ENCODE assay signal across 1 cellular context in the genomic region with DNA sequence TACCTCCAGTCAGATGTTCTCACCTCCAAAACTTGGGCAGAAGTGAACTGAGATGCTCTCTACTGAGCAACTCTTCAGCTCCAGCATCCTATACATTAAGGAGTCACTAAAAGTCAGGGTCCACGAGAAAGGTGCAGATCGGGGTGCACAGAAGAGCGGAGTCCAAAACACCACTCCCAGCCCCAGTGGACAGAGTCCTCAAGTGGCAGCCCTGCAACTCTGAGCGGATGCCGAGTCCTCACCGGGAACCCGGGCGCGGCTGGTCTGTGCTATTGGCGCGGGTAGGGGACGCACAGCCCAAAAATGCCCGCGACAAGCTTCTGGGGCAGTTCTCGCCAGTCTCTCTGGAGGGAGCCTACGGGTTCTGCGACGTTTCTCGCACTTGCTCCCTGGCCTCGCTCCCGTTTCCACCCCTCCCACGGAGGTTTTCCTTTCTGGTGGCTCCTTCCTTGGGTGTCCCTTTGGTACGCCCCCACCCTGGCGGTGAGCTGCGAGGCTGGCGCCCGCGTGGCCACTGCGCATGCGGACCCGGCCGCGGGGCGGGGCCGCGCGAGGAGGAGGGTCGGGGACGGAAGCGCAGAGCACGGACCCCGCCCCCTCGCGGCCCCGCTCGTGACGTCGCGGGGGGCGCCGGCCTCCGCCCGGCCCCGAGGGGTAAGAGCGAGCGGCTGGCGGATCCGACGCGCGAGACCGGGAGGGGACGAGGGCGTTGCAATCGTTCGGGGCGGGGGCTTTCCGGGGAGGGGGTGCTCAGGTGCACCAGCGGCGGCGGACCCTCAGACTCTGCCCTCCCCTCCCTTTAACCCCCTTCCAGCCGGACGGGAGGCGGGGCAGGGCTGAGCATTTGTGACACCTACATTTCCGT.
TF ChIP-seq lines count a peak whose summit lies in the region.

A gene with protein sequence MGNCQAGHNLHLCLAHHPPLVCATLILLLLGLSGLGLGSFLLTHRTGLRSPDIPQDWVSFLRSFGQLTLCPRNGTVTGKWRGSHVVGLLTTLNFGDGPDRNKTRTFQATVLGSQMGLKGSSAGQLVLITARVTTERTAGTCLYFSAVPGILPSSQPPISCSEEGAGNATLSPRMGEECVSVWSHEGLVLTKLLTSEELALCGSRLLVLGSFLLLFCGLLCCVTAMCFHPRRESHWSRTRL (plus strand): TSS at position 601 of the 865 bp plus-strand sequence. CDS start 1,065 bp downstream, outside the sequence.

TF ChIP-seq in HEK293, 187 proteins besides CTCF, POLR2A, EP300 and RAD21 (continued from another document and continues in another):
- TF ChIP-seq, protein P1, sequence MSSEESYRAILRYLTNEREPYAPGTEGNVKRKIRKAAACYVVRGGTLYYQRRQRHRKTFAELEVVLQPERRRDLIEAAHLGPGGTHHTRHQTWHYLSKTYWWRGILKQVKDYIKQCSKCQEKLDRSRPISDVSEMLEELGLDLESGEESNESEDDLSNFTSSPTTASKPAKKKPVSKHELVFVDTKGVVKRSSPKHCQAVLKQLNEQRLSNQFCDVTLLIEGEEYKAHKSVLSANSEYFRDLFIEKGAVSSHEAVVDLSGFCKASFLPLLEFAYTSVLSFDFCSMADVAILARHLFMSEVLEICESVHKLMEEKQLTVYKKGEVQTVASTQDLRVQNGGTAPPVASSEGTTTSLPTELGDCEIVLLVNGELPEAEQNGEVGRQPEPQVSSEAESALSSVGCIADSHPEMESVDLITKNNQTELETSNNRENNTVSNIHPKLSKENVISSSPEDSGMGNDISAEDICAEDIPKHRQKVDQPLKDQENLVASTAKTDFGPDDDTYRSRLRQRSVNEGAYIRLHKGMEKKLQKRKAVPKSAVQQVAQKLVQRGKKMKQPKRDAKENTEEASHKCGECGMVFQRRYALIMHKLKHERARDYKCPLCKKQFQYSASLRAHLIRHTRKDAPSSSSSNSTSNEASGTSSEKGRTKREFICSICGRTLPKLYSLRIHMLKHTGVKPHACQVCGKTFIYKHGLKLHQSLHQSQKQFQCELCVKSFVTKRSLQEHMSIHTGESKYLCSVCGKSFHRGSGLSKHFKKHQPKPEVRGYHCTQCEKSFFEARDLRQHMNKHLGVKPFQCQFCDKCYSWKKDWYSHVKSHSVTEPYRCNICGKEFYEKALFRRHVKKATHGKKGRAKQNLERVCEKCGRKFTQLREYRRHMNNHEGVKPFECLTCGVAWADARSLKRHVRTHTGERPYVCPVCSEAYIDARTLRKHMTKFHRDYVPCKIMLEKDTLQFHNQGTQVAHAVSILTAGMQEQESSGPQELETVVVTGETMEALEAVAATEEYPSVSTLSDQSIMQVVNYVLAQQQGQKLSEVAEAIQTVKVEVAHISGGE (tag by site-specific recombination; conservative IDR thresholded peaks at IDR 0.05; ENCODE audit: low read depth): peak; percentile 59
- TF ChIP-seq, protein P2, sequence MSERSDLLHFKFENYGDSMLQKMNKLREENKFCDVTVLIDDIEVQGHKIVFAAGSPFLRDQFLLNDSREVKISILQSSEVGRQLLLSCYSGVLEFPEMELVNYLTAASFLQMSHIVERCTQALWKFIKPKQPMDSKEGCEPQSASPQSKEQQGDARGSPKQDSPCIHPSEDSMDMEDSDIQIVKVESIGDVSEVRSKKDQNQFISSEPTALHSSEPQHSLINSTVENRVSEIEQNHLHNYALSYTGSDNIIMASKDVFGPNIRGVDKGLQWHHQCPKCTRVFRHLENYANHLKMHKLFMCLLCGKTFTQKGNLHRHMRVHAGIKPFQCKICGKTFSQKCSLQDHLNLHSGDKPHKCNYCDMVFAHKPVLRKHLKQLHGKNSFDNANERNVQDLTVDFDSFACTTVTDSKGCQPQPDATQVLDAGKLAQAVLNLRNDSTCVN (tag by site-specific recombination; optimal IDR thresholded peaks at IDR 0.05): peak; percentile 91
- no peak for TF ChIP-seq ZNF404 (tag by site-specific recombination; IDR thresholded peaks at IDR 0.05)
- TF ChIP-seq, protein P3, sequence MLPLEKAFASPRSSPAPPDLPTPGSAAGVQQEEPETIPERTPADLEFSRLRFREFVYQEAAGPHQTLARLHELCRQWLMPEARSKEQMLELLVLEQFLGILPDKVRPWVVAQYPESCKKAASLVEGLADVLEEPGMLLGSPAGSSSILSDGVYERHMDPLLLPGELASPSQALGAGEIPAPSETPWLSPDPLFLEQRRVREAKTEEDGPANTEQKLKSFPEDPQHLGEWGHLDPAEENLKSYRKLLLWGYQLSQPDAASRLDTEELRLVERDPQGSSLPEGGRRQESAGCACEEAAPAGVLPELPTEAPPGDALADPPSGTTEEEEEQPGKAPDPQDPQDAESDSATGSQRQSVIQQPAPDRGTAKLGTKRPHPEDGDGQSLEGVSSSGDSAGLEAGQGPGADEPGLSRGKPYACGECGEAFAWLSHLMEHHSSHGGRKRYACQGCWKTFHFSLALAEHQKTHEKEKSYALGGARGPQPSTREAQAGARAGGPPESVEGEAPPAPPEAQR (tag by site-specific recombination; IDR thresholded peaks at IDR 0.05): no peak
- no peak for TF ChIP-seq ZNF311 (tag by site-specific recombination; IDR thresholded peaks at IDR 0.05; ENCODE audit: borderline replicate concordance)
- TF ChIP-seq ZNF133 (tag by site-specific recombination; IDR thresholded peaks at IDR 0.05): no peak
- no peak for TF ChIP-seq ZNF214 (tag by site-specific recombination; IDR thresholded peaks at IDR 0.05; ENCODE audit: borderline replicate concordance)
- peak; percentile 73 for TF ChIP-seq ZFHX2 (tag by site-specific recombination; conservative IDR thresholded peaks at IDR 0.05)
- no peak for TF ChIP-seq ZNF416 (tag by site-specific recombination; IDR thresholded peaks at IDR 0.05)
- TF ChIP-seq ZNF670 (tag by site-specific recombination; IDR thresholded peaks at IDR 0.05; ENCODE audit: low read depth): no peak
- no peak for TF ChIP-seq BCL11A (tag by site-specific recombination; IDR thresholded peaks at IDR 0.05; ENCODE audit: low read depth)
- no peak for TF ChIP-seq ZBTB21 (tag by site-specific recombination; IDR thresholded peaks at IDR 0.05)
- TF ChIP-seq ZNF132 (tag by site-specific recombination; IDR thresholded peaks at IDR 0.05; ENCODE audit: borderline replicate concordance): no peak
- peak; percentile 65 for TF ChIP-seq KLF9 (tag by site-specific recombination; IDR thresholded peaks at IDR 0.05; ENCODE audit: low read depth)
- TF ChIP-seq, protein P4, sequence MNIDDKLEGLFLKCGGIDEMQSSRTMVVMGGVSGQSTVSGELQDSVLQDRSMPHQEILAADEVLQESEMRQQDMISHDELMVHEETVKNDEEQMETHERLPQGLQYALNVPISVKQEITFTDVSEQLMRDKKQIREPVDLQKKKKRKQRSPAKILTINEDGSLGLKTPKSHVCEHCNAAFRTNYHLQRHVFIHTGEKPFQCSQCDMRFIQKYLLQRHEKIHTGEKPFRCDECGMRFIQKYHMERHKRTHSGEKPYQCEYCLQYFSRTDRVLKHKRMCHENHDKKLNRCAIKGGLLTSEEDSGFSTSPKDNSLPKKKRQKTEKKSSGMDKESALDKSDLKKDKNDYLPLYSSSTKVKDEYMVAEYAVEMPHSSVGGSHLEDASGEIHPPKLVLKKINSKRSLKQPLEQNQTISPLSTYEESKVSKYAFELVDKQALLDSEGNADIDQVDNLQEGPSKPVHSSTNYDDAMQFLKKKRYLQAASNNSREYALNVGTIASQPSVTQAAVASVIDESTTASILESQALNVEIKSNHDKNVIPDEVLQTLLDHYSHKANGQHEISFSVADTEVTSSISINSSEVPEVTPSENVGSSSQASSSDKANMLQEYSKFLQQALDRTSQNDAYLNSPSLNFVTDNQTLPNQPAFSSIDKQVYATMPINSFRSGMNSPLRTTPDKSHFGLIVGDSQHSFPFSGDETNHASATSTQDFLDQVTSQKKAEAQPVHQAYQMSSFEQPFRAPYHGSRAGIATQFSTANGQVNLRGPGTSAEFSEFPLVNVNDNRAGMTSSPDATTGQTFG (tag by site-specific recombination; IDR thresholded peaks at IDR 0.05; ENCODE audit: borderline replicate concordance): no peak
- TF ChIP-seq ZNF155 (tag by site-specific recombination; IDR thresholded peaks at IDR 0.05): no peak
- no peak for TF ChIP-seq ZNF19 (tag by site-specific recombination; IDR thresholded peaks at IDR 0.05; ENCODE audit: low read depth)
- no peak for TF ChIP-seq ZNF658 (tag by site-specific recombination; IDR thresholded peaks at IDR 0.05)
- peak; percentile 88 for TF ChIP-seq KLF10 (tag by site-specific recombination; IDR thresholded peaks at IDR 0.05)
- TF ChIP-seq ZNF184 (tag by site-specific recombination; IDR thresholded peaks at IDR 0.05): no peak
- TF ChIP-seq ZNF843 (tag by site-specific recombination; IDR thresholded peaks at IDR 0.05): no peak
- no peak for TF ChIP-seq REPIN1 (tag by site-specific recombination; IDR thresholded peaks at IDR 0.05; ENCODE audit: low read depth)
- TF ChIP-seq AEBP2 (tag by site-specific recombination; IDR thresholded peaks at IDR 0.05; ENCODE audit: borderline replicate concordance): no peak
- TF ChIP-seq ZNF426 (tag by site-specific recombination; IDR thresholded peaks at IDR 0.05): no peak
- TF ChIP-seq, protein P5, sequence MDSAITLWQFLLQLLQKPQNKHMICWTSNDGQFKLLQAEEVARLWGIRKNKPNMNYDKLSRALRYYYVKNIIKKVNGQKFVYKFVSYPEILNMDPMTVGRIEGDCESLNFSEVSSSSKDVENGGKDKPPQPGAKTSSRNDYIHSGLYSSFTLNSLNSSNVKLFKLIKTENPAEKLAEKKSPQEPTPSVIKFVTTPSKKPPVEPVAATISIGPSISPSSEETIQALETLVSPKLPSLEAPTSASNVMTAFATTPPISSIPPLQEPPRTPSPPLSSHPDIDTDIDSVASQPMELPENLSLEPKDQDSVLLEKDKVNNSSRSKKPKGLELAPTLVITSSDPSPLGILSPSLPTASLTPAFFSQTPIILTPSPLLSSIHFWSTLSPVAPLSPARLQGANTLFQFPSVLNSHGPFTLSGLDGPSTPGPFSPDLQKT (IDR thresholded peaks at IDR 0.05; ENCODE audit: borderline replicate concordance, low read depth, low read length): no peak; the same call in 1 of the 2 replicates
- no peak for TF ChIP-seq ZNF76 (tag by site-specific recombination; IDR thresholded peaks at IDR 0.05; ENCODE audit: borderline replicate concordance, low read depth)
- TF ChIP-seq ZBTB6 (tag by site-specific recombination; IDR thresholded peaks at IDR 0.05): no peak
- no peak for TF ChIP-seq ZNF248 (tag by site-specific recombination; IDR thresholded peaks at IDR 0.05)
- TF ChIP-seq ZNF776 (tag by site-specific recombination; IDR thresholded peaks at IDR 0.05; ENCODE audit: borderline replicate concordance): no peak
- TF ChIP-seq ZNF626 (tag by site-specific recombination; IDR thresholded peaks at IDR 0.05): no peak
- TF ChIP-seq, protein P6, sequence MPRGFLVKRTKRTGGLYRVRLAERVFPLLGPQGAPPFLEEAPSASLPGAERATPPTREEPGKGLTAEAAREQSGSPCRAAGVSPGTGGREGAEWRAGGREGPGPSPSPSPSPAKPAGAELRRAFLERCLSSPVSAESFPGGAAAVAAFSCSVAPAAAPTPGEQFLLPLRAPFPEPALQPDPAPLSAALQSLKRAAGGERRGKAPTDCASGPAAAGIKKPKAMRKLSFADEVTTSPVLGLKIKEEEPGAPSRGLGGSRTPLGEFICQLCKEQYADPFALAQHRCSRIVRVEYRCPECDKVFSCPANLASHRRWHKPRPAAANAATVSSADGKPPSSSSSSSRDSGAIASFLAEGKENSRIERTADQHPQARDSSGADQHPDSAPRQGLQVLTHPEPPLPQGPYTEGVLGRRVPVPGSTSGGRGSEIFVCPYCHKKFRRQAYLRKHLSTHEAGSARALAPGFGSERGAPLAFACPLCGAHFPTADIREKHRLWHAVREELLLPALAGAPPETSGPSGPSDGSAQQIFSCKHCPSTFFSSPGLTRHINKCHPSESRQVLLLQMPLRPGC (tag by site-specific recombination; IDR thresholded peaks at IDR 0.05): no peak
- TF ChIP-seq ZNF146 (tag by site-specific recombination; IDR thresholded peaks at IDR 0.05): 0 out of 2 replicates have a peak, but pooled peaks have one; percentile 5
- TF ChIP-seq ZNF777 (tag by site-specific recombination; IDR thresholded peaks at IDR 0.05; ENCODE audit: borderline replicate concordance): peak; percentile 34; the same call in 1 of the 2 replicates
- TF ChIP-seq ZNF747 (tag by site-specific recombination; IDR thresholded peaks at IDR 0.05): no peak
